Comparison of ENCODE assay signal across 1 cellular context in genomic region chr21:32524010-32524719, GRCh38.
TF ChIP-seq lines count a peak whose summit lies in the region.

No MANE protein-coding gene starts in this region.

TF ChIP-seq in K562, 482 proteins besides CTCF, POLR2A, EP300 and RAD21 (continued from another document):
- TF ChIP-seq FOSL1 (tag; conservative IDR thresholded peaks at IDR 0.05) (0 out of 2 replicates have a peak, but pooled peaks have one; percentile 23), ZNF280A (IDR thresholded peaks at IDR 0.05; ENCODE audit: low read depth, partially characterized antibody) (no peak), HIVEP1 (CRISPR knock-in tag; IDR thresholded peaks at IDR 0.05) (no peak), HOMEZ (CRISPR knock-in tag; IDR thresholded peaks at IDR 0.05) (no peak), ETV1 (tag; conservative IDR thresholded peaks at IDR 0.05; ENCODE audit: low read depth) (no peak), SRSF1 (IDR thresholded peaks at IDR 0.05; ENCODE audit: low read depth, low read length) (no peak), ZNF785 (CRISPR knock-in tag; IDR thresholded peaks at IDR 0.05) (no peak), MYC (IDR thresholded peaks at IDR 0.05; ENCODE audit: low read depth, low read length) (0 out of 2 replicates have a peak, but pooled peaks have one; percentile 18), MYC (CRISPR knock-in tag; IDR thresholded peaks at IDR 0.05; ENCODE audit: borderline replicate concordance, low read depth) (no peak), KLF1 (tag; IDR thresholded peaks at IDR 0.05) (no peak), NUFIP1 (IDR thresholded peaks at IDR 0.05; ENCODE audit: partially characterized antibody) (no peak), RFX5 (IDR thresholded peaks at IDR 0.05; ENCODE audit: low read depth, low read length) (no peak), ZNF41 (CRISPR knock-in tag; conservative IDR thresholded peaks at IDR 0.05) (no peak), SMAD4 (CRISPR knock-in tag; conservative IDR thresholded peaks at IDR 0.05) (no peak), ZBTB7A (IDR thresholded peaks at IDR 0.05; ENCODE audit: borderline replicate concordance, control insufficient read depth, low read depth, low read length) (no peak), ZNF644 (tag; IDR thresholded peaks at IDR 0.05; ENCODE audit: low read depth) (no peak), YBX1 (IDR thresholded peaks at IDR 0.05) (no peak), DMBX1 (CRISPR knock-in tag; IDR thresholded peaks at IDR 0.05; ENCODE audit: borderline replicate concordance) (no peak), ZNF280B (CRISPR knock-in tag; IDR thresholded peaks at IDR 0.05) (no peak), MAFG (tag; conservative IDR thresholded peaks at IDR 0.05) (peak; percentile 45), CHAMP1 (IDR thresholded peaks at IDR 0.05) (no peak), HMG20B (CRISPR knock-in tag; IDR thresholded peaks at IDR 0.05) (no peak), ZNF407 (IDR thresholded peaks at IDR 0.05; ENCODE audit: low read depth) (no peak), ZMIZ1 (IDR thresholded peaks at IDR 0.05; ENCODE audit: low read depth in 2 of 2, low read length in 2 of 2) (no peak), ZNF133 (CRISPR knock-in tag; IDR thresholded peaks at IDR 0.05) (no peak)
